8 cellular contexts compared by ENCODE assay signal in the genomic region with DNA sequence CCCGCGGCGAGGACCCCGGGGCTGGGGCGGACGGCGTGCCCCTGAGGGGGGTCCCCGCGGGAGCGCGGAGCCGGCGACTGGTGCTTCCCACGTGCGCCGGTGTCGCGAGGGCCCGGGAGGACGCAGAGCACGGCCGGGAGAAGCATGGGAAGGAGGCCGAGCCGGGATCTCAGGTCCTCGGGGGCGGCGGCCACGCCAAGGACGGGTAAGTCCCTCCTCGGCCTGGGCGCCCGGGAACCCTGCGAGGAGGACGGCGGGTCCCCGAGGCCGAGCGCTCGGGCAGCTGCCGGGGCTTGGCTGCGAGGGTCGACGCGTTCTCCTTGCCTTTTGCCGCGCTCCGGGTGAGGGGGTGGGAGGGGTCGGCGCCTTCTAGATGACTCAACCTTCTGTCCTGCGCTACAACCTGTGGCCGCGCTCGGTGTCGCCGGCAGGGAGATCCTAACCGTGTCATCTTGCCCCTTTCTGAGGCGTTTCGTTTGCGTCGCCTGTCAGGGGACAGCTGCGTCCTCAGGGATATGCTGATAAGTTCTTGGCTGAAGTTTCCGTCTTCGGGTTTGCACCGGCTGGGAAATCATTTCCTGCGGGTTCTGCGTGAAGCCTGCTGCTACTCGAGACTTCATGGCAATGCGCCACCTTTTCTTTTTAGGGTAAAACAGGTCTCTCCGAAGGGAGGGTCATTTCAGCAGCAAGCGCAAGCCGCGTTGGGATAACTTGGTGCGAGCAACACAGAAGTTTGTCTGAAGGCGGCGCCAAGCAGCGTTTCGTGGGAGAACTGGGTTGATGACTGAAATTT. TPM values are rescaled to one million over a fixed set of nuclear protein-coding genes. Genes with fewer than 3 reads are reported as not detected.
DNase-seq lines count a peak whose midpoint lies in the region; ATAC-seq and TF ChIP-seq lines count a peak whose summit lies in the region.

No MANE protein-coding gene starts in this region.

- POLR2A ChIA-PET in activated CD8-positive, alpha-beta T cell treated with anti-CD3 and anti-CD28 coated beads, Interleukin-2, amount 10 ng/mL, durations not matched to agents 7 days and 5 days (lab: Charles Lee) = interaction anchor here (1.0 to 1.8 kb wide), 5 partner anchors 8 to 128 kb away, joined by 3 to 5 read pairs (median 5); partner anchors contain the start of gene GDI2

- CTCF ChIA-PET in activated CD8-positive, alpha-beta T cell treated with anti-CD3 and anti-CD28 coated beads, Interleukin-2, amount 10 ng/mL, durations not matched to agents 7 days and 5 days (lab: Charles Lee) = interaction anchor here (1.8 kb wide), 1 partner anchor 25 kb away, joined by 7 read pairs; no protein-coding TSS in a partner anchor

- no peak for TF ChIP-seq CTCF in mesothelial cell of epicardium (IDR thresholded peaks at IDR 0.05; ENCODE audit: unreplicated experiment)

- H3K27ac Mint-ChIP-seq in activated CD8-positive, alpha-beta T cell treated with anti-CD3 and anti-CD28 coated beads, Interleukin-2, amount 10 ng/mL, durations not matched to agents 7 days and 5 days = peak overlapping the region; percentile 95
- peak overlapping the region; percentile 95 to 98 for H3K27ac Mint-ChIP-seq in effector memory CD8-positive, alpha-beta T cell
- H3K27ac Mint-ChIP-seq in mesothelial cell of epicardium = peak overlapping the region; percentile 97

- peaks cover 6% of the 10 kb centered on the region for H3K36me3 Mint-ChIP-seq in activated CD8-positive, alpha-beta T cell treated with anti-CD3 and anti-CD28 coated beads, Interleukin-2, amount 10 ng/mL, durations not matched to agents 7 days and 5 days (ENCODE audit: low read depth)
- H3K36me3 Mint-ChIP-seq in effector memory CD8-positive, alpha-beta T cell (ENCODE audit: insufficient read depth) = peaks cover 20% of the 10 kb centered on the region
- H3K36me3 Mint-ChIP-seq in mesothelial cell of epicardium = peaks cover 2% of the 10 kb centered on the region

- no peaks in the 10 kb centered on the region for H3K27me3 Mint-ChIP-seq in activated CD8-positive, alpha-beta T cell treated with anti-CD3 and anti-CD28 coated beads, Interleukin-2, amount 10 ng/mL, durations not matched to agents 7 days and 5 days (ENCODE audit: low read depth)
- H3K27me3 Mint-ChIP-seq in effector memory CD8-positive, alpha-beta T cell = peaks cover 0 to under 1% of the 10 kb centered on the region in 2 donors
- peaks cover 19% of the 10 kb centered on the region for H3K27me3 Mint-ChIP-seq in mesothelial cell of epicardium (ENCODE audit: low read depth)

- DNase-seq in NCI-H510A treated with DMSO at 0.1 percent for 48 hours (lab: John Stamatoyannopoulos, UW) (peak; percentile 23), NCI-H510A (lab: John Stamatoyannopoulos, UW) (no peak), NCI-H2196 (lab: John Stamatoyannopoulos, UW; ENCODE audit: unreplicated experiment) (peak; percentile 24), mesothelial cell of epicardium (ENCODE audit: low spot score in 2 of 2, unreplicated experiment in 2 of 2) (peak; percentile 30 to 68)
- DNase-seq in activated CD8-positive, alpha-beta T cell treated with anti-CD3 and anti-CD28 coated beads, Interleukin-2, amount 10 ng/mL, durations not matched to agents 7 days and 5 days = peak; percentile 75
- peak; percentile 61 to 67 (median 62) for DNase-seq in effector memory CD8-positive, alpha-beta T cell
- peak; percentile 59 to 67 for DNase-seq in stimulated activated CD8-positive, alpha-beta memory T cell treated with anti-CD3 and anti-CD28 coated beads, Interleukin-15, amount 100 ng/mL, for 48 hours (ENCODE audit: low read depth in 2 of 2)

- ATAC-seq in HG02763 (IDR thresholded peaks at IDR 0.05; ENCODE audit: unreplicated experiment) = peak; percentile 34
- ATAC-seq in activated CD8-positive, alpha-beta T cell treated with anti-CD3 and anti-CD28 coated beads, Interleukin-2, amount 10 ng/mL, durations not matched to agents 7 days and 5 days = peak; percentile 65
- ATAC-seq in effector memory CD8-positive, alpha-beta T cell (replicated peaks) = peak; percentile 80

- peak overlapping the region; percentile 94 for H3K4me3 Mint-ChIP-seq in activated CD8-positive, alpha-beta T cell treated with anti-CD3 and anti-CD28 coated beads, Interleukin-2, amount 10 ng/mL, durations not matched to agents 7 days and 5 days
- H3K4me3 Mint-ChIP-seq in effector memory CD8-positive, alpha-beta T cell = peak overlapping the region; percentile 93 to 97
- peak overlapping the region; percentile 94 for H3K4me3 Mint-ChIP-seq in mesothelial cell of epicardium

- no peaks in the 10 kb centered on the region for H3K9me3 Mint-ChIP-seq in activated CD8-positive, alpha-beta T cell treated with anti-CD3 and anti-CD28 coated beads, Interleukin-2, amount 10 ng/mL, durations not matched to agents 7 days and 5 days (ENCODE audit: insufficient read depth)
- H3K9me3 Mint-ChIP-seq in effector memory CD8-positive, alpha-beta T cell = no peaks in the 10 kb centered on the region
- no peaks in the 10 kb centered on the region for H3K9me3 Mint-ChIP-seq in mesothelial cell of epicardium

- H3K4me1 Mint-ChIP-seq in activated CD8-positive, alpha-beta T cell treated with anti-CD3 and anti-CD28 coated beads, Interleukin-2, amount 10 ng/mL, durations not matched to agents 7 days and 5 days (ENCODE audit: low read depth) = peaks cover 41% of the 10 kb centered on the region
- H3K4me1 Mint-ChIP-seq in effector memory CD8-positive, alpha-beta T cell (ENCODE audit: low read depth in 2 of 2) = peaks cover 28 to 42% of the 10 kb centered on the region in 2 donors
- H3K4me1 Mint-ChIP-seq in mesothelial cell of epicardium = peaks cover 21% of the 10 kb centered on the region

RNA-seq across cellular contexts. Expression of gene TASOR2, which starts 0.5 kb away (rescaled TPM):
- 10 to 100 TPM; 44.5 to 54.3 TPM for total RNA-seq in activated CD8-positive, alpha-beta T cell treated with anti-CD3 and anti-CD28 coated beads, Interleukin-2, amount 10 ng/mL, durations not matched to agents 7 days and 5 days
- 75.2 to 90.1 TPM (median 80.3 TPM) in 3 replicates for total RNA-seq in mesothelial cell of epicardium

RNA-seq across cellular contexts. Expression of gene ASB13, which starts 18.8 kb away (rescaled TPM):
- total RNA-seq in activated CD8-positive, alpha-beta T cell treated with anti-CD3 and anti-CD28 coated beads, Interleukin-2, amount 10 ng/mL, durations not matched to agents 7 days and 5 days = 1 to 10 TPM; 4.4 to 5.6 TPM
- 26.3 to 28.5 TPM (median 28.0 TPM) in 3 replicates for total RNA-seq in mesothelial cell of epicardium
